18 cellular contexts compared by ENCODE assay signal in genomic region chr4:147724468-147725201, GRCh38.
"Had no signal": no experiment of that assay in that cellular context is flagged by ENCODE, and none has a peak within 500 bp of the region (broad histone marks: within the 10 kb centered on the region; RNA-seq: fewer than 3 reads in every experiment).

No MANE protein-coding gene starts in this region.

- H3K27me3 ChIP-seq: colonic mucosa had no signal

- H3K9me3 ChIP-seq: colonic mucosa, left ventricle myocardium inferior, prostate gland, thoracic aorta had no signal

- DNase-seq: activated CD4-positive, alpha-beta T cell treated with anti-CD3 and anti-CD28 coated beads for 48 hours; activated CD8-positive, alpha-beta memory T cell treated with anti-CD3 and anti-CD28 coated beads for 24 hours; activated gamma-delta T cell treated with Interleukin-2 at 50 U/mL for 16 hours; activated naive CD8-positive, alpha-beta T cell treated with anti-CD3 and anti-CD28 coated beads for 36 hours; central memory CD4-positive, alpha-beta T cell; colonic mucosa; effector CD4-positive, alpha-beta T cell; foreskin fibroblast; hypothalamus; kidney; left ventricle myocardium inferior; naive thymus-derived CD8-positive, alpha-beta T cell; nucleus accumbens; right cardiac atrium; small intestine; stimulated activated naive CD8-positive, alpha-beta T cell treated with anti-CD3 and anti-CD28 coated beads, Interleukin-15, amount 100 ng/mL, for 72 hours had no signal

- H3K27ac ChIP-seq: colonic mucosa, left ventricle myocardium inferior, prostate gland, thoracic aorta had no signal

- H3K4me1 ChIP-seq: colonic mucosa, prostate gland had no signal

- H3K4me3 ChIP-seq: colonic mucosa, left ventricle myocardium inferior, prostate gland, thoracic aorta had no signal

- H3K36me3 ChIP-seq: colonic mucosa, left ventricle myocardium inferior, prostate gland, thoracic aorta had no signal
